ENCODE assay signal across 1 cellular context in the genomic region with DNA sequence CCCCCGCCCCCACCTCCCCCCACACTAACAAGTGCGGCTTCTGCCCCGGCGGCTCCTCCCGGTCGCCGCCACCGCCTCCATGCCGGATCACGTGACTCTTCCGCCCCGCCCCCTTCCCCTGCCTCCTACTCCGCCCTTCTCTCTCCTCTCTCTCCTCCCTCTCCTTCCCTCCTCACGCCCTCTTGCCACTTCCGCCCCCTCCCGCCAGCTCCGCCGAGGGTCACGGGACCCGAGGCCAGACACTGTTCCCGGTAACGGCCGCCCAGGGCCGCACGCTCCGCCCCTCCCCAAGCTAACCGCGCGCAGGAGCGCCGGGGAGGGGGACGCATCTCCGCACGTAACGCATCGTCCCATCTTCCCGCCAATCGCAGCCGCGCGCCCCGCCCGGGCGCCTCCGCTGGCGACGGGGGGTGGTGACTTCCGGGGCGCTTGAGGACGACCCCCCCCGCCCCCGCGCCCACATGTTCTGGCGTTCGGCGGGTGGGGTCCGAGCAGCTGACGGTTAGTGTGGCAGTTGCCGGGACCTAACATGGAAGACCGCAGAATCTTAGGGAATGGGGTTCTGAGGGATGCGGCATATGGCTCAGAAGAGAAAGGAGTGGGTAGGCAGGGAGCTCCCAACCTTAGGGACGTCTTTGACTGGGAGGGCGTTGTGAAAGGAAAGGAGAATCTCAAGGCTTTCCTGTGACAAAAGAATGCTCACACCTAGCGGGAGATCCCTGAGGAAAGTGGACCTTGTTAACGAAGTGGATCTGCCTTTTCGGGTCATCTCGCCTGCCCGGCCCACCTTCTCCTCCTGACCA.
TF ChIP-seq lines count a peak whose summit lies in the region.

A gene with protein sequence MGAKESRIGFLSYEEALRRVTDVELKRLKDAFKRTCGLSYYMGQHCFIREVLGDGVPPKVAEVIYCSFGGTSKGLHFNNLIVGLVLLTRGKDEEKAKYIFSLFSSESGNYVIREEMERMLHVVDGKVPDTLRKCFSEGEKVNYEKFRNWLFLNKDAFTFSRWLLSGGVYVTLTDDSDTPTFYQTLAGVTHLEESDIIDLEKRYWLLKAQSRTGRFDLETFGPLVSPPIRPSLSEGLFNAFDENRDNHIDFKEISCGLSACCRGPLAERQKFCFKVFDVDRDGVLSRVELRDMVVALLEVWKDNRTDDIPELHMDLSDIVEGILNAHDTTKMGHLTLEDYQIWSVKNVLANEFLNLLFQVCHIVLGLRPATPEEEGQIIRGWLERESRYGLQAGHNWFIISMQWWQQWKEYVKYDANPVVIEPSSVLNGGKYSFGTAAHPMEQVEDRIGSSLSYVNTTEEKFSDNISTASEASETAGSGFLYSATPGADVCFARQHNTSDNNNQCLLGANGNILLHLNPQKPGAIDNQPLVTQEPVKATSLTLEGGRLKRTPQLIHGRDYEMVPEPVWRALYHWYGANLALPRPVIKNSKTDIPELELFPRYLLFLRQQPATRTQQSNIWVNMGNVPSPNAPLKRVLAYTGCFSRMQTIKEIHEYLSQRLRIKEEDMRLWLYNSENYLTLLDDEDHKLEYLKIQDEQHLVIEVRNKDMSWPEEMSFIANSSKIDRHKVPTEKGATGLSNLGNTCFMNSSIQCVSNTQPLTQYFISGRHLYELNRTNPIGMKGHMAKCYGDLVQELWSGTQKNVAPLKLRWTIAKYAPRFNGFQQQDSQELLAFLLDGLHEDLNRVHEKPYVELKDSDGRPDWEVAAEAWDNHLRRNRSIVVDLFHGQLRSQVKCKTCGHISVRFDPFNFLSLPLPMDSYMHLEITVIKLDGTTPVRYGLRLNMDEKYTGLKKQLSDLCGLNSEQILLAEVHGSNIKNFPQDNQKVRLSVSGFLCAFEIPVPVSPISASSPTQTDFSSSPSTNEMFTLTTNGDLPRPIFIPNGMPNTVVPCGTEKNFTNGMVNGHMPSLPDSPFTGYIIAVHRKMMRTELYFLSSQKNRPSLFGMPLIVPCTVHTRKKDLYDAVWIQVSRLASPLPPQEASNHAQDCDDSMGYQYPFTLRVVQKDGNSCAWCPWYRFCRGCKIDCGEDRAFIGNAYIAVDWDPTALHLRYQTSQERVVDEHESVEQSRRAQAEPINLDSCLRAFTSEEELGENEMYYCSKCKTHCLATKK (N-terminal part only) (minus strand): TSS at position 92 of the 803 bp plus-strand sequence. CDS start 194 bp downstream, outside the sequence.

TF ChIP-seq in HepG2, 621 proteins besides CTCF, POLR2A, EP300 and RAD21 (continued from another document and continues in another):
- TF ChIP-seq ZNF878 (CRISPR knock-in tag; IDR thresholded peaks at IDR 0.05) (peak; percentile 93), ZNF558 (CRISPR knock-in tag; IDR thresholded peaks at IDR 0.05; ENCODE audit: borderline replicate concordance) (peak; percentile 94; the same call in 1 of the 2 replicates), GTF3A (CRISPR knock-in tag; conservative IDR thresholded peaks at IDR 0.05) (peak; percentile 23), ZNF335 (CRISPR knock-in tag; IDR thresholded peaks at IDR 0.05) (no peak), ETV5 (CRISPR knock-in tag; IDR thresholded peaks at IDR 0.05; ENCODE audit: borderline replicate concordance) (peak; percentile 98), ZMAT3 (CRISPR knock-in tag; conservative IDR thresholded peaks at IDR 0.05) (no peak), CBFB (CRISPR knock-in tag; IDR thresholded peaks at IDR 0.05) (peak; percentile 74; the same call in 1 of the 2 replicates), MEIS2 (CRISPR knock-in tag; IDR thresholded peaks at IDR 0.05) (peak; percentile 32; the same call in 1 of the 2 replicates), ZFYVE20 (CRISPR knock-in tag; IDR thresholded peaks at IDR 0.05; ENCODE audit: borderline replicate concordance, low read depth) (no peak), ZNF33A (CRISPR knock-in tag; IDR thresholded peaks at IDR 0.05; ENCODE audit: borderline replicate concordance) (peak; percentile 69; the same call in 1 of the 2 replicates), ZNF75D (CRISPR knock-in tag; IDR thresholded peaks at IDR 0.05; ENCODE audit: borderline replicate concordance) (no peak), ZNF160 (CRISPR knock-in tag; IDR thresholded peaks at IDR 0.05) (0 out of 2 replicates have a peak, but pooled peaks have one; percentile 46), NR3C1 (CRISPR knock-in tag; IDR thresholded peaks at IDR 0.05) (no peak), PITX1 (CRISPR knock-in tag; IDR thresholded peaks at IDR 0.05) (no peak; the same call in none of the 2 replicates), ZBTB42 (CRISPR knock-in tag; IDR thresholded peaks at IDR 0.05) (0 out of 2 replicates have a peak, but pooled peaks have one; percentile 58), PHF20 (CRISPR knock-in tag; IDR thresholded peaks at IDR 0.05) (peak; percentile 87), ZSCAN31 (CRISPR knock-in tag; IDR thresholded peaks at IDR 0.05; ENCODE audit: low read depth) (peak; percentile 54), ZNF572 (CRISPR knock-in tag; IDR thresholded peaks at IDR 0.05) (0 out of 2 replicates have a peak, but pooled peaks have one; percentile 75), HOXA3 (CRISPR knock-in tag; IDR thresholded peaks at IDR 0.05) (peak; percentile 93), ZNF644 (CRISPR knock-in tag; IDR thresholded peaks at IDR 0.05; ENCODE audit: low read depth) (peak; percentile 1; the same call in 1 of the 2 replicates), FLYWCH1 (CRISPR knock-in tag; IDR thresholded peaks at IDR 0.05) (no peak), AGO1 (IDR thresholded peaks at IDR 0.05; ENCODE audit: low read depth, low read length, poor library complexity, severe bottlenecking) (peak; percentile 60), TRIM24 (CRISPR knock-in tag; IDR thresholded peaks at IDR 0.05) (no peak), BRCA1 (CRISPR knock-in tag; IDR thresholded peaks at IDR 0.05) (no peak), SMAD3 (CRISPR knock-in tag; IDR thresholded peaks at IDR 0.05) (peak; percentile 51; the same call in 1 of the 2 replicates), FOXK2 (IDR thresholded peaks at IDR 0.05) (no peak), JDP2 (CRISPR knock-in tag; IDR thresholded peaks at IDR 0.05; ENCODE audit: borderline replicate concordance) (peak; percentile 32; the same call in 1 of the 2 replicates), POLR2AphosphoS2 (IDR thresholded peaks at IDR 0.05; ENCODE audit: low read depth, low read length) (peak; percentile 76; the same call in 1 of the 2 replicates), SMAD1 (CRISPR knock-in tag; IDR thresholded peaks at IDR 0.05; ENCODE audit: borderline replicate concordance, low read depth) (peak; percentile 75; the same call in 1 of the 2 replicates), ZNF607 (CRISPR knock-in tag; IDR thresholded peaks at IDR 0.05; ENCODE audit: borderline replicate concordance) (peak; percentile 91), ZBTB8A (CRISPR knock-in tag; IDR thresholded peaks at IDR 0.05; ENCODE audit: borderline replicate concordance, low read depth) (no peak; the same call in 1 of the 2 replicates), KLF6 (CRISPR knock-in tag; IDR thresholded peaks at IDR 0.05) (peak; percentile 77), ZNF350 (CRISPR knock-in tag; IDR thresholded peaks at IDR 0.05; ENCODE audit: borderline replicate concordance, low read depth) (peak; percentile 99), ZNF451 (CRISPR knock-in tag; IDR thresholded peaks at IDR 0.05) (peak; percentile 52), MAZ (IDR thresholded peaks at IDR 0.05; ENCODE audit: borderline replicate concordance, low read depth, low read length) (peak; percentile 98), MAZ (CRISPR knock-in tag; IDR thresholded peaks at IDR 0.05; ENCODE audit: low read depth) (peak; percentile 99)
- TF ChIP-seq, protein P1, sequence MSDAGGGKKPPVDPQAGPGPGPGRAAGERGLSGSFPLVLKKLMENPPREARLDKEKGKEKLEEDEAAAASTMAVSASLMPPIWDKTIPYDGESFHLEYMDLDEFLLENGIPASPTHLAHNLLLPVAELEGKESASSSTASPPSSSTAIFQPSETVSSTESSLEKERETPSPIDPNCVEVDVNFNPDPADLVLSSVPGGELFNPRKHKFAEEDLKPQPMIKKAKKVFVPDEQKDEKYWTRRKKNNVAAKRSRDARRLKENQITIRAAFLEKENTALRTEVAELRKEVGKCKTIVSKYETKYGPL (CRISPR knock-in tag; IDR thresholded peaks at IDR 0.05) = 0 out of 2 replicates have a peak, but pooled peaks have one; percentile 24
- TF ChIP-seq, protein P2, sequence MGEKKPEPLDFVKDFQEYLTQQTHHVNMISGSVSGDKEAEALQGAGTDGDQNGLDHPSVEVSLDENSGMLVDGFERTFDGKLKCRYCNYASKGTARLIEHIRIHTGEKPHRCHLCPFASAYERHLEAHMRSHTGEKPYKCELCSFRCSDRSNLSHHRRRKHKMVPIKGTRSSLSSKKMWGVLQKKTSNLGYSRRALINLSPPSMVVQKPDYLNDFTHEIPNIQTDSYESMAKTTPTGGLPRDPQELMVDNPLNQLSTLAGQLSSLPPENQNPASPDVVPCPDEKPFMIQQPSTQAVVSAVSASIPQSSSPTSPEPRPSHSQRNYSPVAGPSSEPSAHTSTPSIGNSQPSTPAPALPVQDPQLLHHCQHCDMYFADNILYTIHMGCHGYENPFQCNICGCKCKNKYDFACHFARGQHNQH (CRISPR knock-in tag; IDR thresholded peaks at IDR 0.05) = peak; percentile 88
- TF ChIP-seq, protein P3, sequence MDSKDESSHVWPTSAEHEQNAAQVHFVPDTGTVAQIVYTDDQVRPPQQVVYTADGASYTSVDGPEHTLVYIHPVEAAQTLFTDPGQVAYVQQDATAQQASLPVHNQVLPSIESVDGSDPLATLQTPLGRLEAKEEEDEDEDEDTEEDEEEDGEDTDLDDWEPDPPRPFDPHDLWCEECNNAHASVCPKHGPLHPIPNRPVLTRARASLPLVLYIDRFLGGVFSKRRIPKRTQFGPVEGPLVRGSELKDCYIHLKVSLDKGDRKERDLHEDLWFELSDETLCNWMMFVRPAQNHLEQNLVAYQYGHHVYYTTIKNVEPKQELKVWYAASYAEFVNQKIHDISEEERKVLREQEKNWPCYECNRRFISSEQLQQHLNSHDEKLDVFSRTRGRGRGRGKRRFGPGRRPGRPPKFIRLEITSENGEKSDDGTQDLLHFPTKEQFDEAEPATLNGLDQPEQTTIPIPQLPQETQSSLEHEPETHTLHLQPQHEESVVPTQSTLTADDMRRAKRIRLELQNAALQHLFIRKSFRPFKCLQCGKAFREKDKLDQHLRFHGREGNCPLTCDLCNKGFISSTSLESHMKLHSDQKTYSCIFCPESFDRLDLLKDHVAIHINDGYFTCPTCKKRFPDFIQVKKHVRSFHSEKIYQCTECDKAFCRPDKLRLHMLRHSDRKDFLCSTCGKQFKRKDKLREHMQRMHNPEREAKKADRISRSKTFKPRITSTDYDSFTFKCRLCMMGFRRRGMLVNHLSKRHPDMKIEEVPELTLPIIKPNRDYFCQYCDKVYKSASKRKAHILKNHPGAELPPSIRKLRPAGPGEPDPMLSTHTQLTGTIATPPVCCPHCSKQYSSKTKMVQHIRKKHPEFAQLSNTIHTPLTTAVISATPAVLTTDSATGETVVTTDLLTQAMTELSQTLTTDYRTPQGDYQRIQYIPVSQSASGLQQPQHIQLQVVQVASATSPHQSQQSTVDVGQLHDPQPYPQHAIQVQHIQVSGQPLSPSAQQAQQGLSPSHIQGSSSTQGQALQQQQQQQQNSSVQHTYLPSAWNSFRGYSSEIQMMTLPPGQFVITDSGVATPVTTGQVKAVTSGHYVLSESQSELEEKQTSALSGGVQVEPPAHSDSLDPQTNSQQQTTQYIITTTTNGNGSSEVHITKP (CRISPR knock-in tag; IDR thresholded peaks at IDR 0.05; ENCODE audit: low read depth) = 0 out of 2 replicates have a peak, but pooled peaks have one; percentile 7
- TF ChIP-seq, protein P4, sequence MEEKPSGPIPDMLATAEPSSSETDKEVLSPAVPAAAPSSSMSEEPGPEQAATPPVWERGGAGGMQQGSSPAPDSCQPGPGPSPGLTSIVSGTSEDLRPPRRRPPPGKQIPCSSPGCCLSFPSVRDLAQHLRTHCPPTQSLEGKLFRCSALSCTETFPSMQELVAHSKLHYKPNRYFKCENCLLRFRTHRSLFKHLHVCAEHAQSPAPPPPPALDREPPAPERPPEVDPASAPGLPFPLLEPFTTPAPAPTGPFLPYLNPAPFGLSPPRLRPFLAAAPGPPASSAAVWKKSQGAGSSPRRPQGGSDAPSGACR (CRISPR knock-in tag; IDR thresholded peaks at IDR 0.05) = 0 out of 2 replicates have a peak, but pooled peaks have one; percentile 60
- TF ChIP-seq, protein P5, sequence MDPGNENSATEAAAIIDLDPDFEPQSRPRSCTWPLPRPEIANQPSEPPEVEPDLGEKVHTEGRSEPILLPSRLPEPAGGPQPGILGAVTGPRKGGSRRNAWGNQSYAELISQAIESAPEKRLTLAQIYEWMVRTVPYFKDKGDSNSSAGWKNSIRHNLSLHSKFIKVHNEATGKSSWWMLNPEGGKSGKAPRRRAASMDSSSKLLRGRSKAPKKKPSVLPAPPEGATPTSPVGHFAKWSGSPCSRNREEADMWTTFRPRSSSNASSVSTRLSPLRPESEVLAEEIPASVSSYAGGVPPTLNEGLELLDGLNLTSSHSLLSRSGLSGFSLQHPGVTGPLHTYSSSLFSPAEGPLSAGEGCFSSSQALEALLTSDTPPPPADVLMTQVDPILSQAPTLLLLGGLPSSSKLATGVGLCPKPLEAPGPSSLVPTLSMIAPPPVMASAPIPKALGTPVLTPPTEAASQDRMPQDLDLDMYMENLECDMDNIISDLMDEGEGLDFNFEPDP (CRISPR knock-in tag; conservative IDR thresholded peaks at IDR 0.05) = no peak
- TF ChIP-seq, protein P6, sequence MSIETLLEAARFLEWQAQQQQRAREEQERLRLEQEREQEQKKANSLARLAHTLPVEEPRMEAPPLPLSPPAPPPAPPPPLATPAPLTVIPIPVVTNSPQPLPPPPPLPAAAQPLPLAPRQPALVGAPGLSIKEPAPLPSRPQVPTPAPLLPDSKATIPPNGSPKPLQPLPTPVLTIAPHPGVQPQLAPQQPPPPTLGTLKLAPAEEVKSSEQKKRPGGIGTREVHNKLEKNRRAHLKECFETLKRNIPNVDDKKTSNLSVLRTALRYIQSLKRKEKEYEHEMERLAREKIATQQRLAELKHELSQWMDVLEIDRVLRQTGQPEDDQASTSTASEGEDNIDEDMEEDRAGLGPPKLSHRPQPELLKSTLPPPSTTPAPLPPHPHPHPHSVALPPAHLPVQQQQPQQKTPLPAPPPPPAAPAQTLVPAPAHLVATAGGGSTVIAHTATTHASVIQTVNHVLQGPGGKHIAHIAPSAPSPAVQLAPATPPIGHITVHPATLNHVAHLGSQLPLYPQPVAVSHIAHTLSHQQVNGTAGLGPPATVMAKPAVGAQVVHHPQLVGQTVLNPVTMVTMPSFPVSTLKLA (IDR thresholded peaks at IDR 0.05) = peak; percentile 85
- TF ChIP-seq, protein P7, sequence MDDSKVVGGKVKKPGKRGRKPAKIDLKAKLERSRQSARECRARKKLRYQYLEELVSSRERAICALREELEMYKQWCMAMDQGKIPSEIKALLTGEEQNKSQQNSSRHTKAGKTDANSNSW (CRISPR knock-in tag; IDR thresholded peaks at IDR 0.05; ENCODE audit: borderline replicate concordance) = no peak
- TF ChIP-seq, protein P8, sequence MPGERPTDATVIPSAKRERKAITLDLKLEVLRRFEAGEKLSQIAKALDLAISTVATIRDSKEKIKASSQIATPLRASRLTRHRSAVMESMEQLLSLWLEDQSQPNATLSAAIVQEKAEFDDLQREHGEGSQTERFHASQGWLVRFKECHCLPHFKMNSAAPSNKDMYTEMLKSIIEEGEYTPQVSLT (CRISPR knock-in tag; IDR thresholded peaks at IDR 0.05; ENCODE audit: borderline replicate concordance, low read depth) = no peak
